ENCODE assay signal across 8 cellular contexts in the genomic region with DNA sequence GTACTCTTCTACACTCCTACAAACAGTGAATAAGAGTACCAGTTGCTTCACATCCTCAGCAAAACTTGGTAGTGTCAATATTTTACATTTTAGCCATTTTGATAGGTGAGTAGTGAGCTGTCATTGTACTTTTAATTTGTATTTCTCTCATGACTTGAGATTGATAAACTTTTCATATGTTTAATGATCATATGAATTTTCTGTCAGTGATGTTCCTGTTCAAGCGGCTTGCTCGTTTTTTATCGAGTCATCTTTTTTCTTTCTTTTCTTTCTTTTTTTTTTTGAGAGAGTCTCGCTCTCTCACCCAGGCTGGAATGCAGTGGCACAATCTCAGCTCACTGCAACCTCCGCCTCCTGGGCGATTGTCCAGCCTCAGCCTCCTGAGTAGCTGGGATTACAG.
"Had no signal": no experiment of that assay in that cellular context is flagged by ENCODE, and none has a peak within 500 bp of the region (broad histone marks: within the 10 kb centered on the region; RNA-seq: fewer than 3 reads in every experiment).

No MANE protein-coding gene starts in this region.

- ATAC-seq: GM12878 had no signal

- DNase-seq: GDM1, GF-D8 had no signal

- FAIRE-seq: G401.6, GM12878, GM12891, GM12892, GM18507, GM19239 had no signal

- H3K4me3 ChIP-seq: GM12878 had no signal
